ENCODE assay signal across 28 cellular contexts in genomic region chr13:79895416-79895815, GRCh38.
"Had no signal": no experiment of that assay in that cellular context is flagged by ENCODE, and none has a peak within 500 bp of the region (broad histone marks: within the 10 kb centered on the region; RNA-seq: fewer than 3 reads in every experiment).

No MANE protein-coding gene starts in this region.

- H3K4me3 ChIP-seq: stomach, suprapubic skin, testis, thoracic aorta, thyroid gland, tibial artery, tibial nerve, transverse colon, upper lobe of left lung, upper lobe of right lung, uterus, vagina had no signal

- DNase-seq: stimulated activated CD4-positive, alpha-beta T cell treated with anti-CD3 and anti-CD28 coated beads, Interleukin-2, amount 100 ng/mL, for 48 hours; stimulated activated CD4-positive, alpha-beta T cell treated with anti-CD3 and anti-CD28 coated beads, Interleukin-4, amount 100 ng/mL, for 1 hour; stimulated activated CD4-positive, alpha-beta T cell treated with anti-CD3 and anti-CD28 coated beads, Interleukin-4, amount 100 ng/mL, for 24 hours; stimulated activated CD4-positive, alpha-beta T cell treated with anti-CD3 and anti-CD28 coated beads, Interleukin-4, amount 100 ng/mL, for 4 hours; stimulated activated CD8-positive, alpha-beta memory T cell treated with anti-CD3 and anti-CD28 coated beads, Interleukin-4, amount 100 ng/mL, for 48 hours; stimulated activated naive B cell treated with anti-CD40 and anti-IgM and Interleukin-4, amounts not matched to agents 10 μg/mL and 1 μg/mL and 100 μg/mL, for 72 hours; stimulated activated naive CD4-positive, alpha-beta T cell; stimulated activated naive CD4-positive, alpha-beta T cell treated with Interleukin-2 at 50 U/mL for 16 hours; stimulated activated naive CD8-positive, alpha-beta T cell treated with anti-CD3 and anti-CD28 coated beads, Interleukin-15, amount 100 ng/mL, for 72 hours; stimulated activated naive CD8-positive, alpha-beta T cell treated with anti-CD3 and anti-CD28 coated beads, Interleukin-15, Interleukin-2, amounts not matched to agents 100 U/mL and 50 U/mL, for 24 hours; stomach; substantia nigra; testis; thyroid gland; tibial artery; transverse colon; trophoblast cell; upper lobe of left lung; upper lobe of right lung; uterus had no signal

- H3K4me1 ChIP-seq: stomach, suprapubic skin, testis, thyroid gland, tibial artery, tibial nerve, transverse colon, upper lobe of left lung, upper lobe of right lung, uterus, vagina had no signal

- H3K27ac ChIP-seq: stomach, suprapubic skin, testis, thoracic aorta, thyroid gland, tibial artery, tibial nerve, transverse colon, upper lobe of left lung, upper lobe of right lung, uterus, vagina had no signal

- H3K36me3 ChIP-seq: stomach, suprapubic skin, thoracic aorta, thyroid gland, tibial artery, tibial nerve, transverse colon, upper lobe of left lung, upper lobe of right lung, uterus, vagina had no signal

- H3K9me3 ChIP-seq: stomach, suprapubic skin, testis, thoracic aorta, thyroid gland, tibial artery, tibial nerve, transverse colon, upper lobe of left lung, upper lobe of right lung, uterus, vagina had no signal

- H3K4me3 Mint-ChIP-seq: stimulated activated effector memory CD8-positive, alpha-beta T cell treated with anti-CD3 and anti-CD28 coated beads, Interleukin-12 subunit alpha, Interleukin-12 subunit beta, amount 100 ng/mL, for 72 hours; stimulated activated memory B cell treated with anti-CD40 and anti-IgM and Interleukin-4, amounts not matched to agents 10 μg/mL and 1 μg/mL and 100 μg/mL, for 72 hours; stimulated activated naive B cell treated with anti-CD40 and anti-IgM and Interleukin-4, amounts not matched to agents 10 μg/mL and 1 μg/mL and 100 μg/mL, for 72 hours; stimulated activated naive CD8-positive, alpha-beta T cell treated with anti-CD3 and anti-CD28 coated beads, Interleukin-15, amount 100 ng/mL, for 72 hours; stimulated activated naive CD8-positive, alpha-beta T cell treated with anti-CD3 and anti-CD28 coated beads, Interleukin-15, Interleukin-2, amounts not matched to agents 100 ng/mL and 50 ng/mL, for 24 hours; type B pancreatic cell had no signal

- H3K9me3 Mint-ChIP-seq: stimulated activated effector memory CD8-positive, alpha-beta T cell treated with anti-CD3 and anti-CD28 coated beads, Interleukin-12 subunit alpha, Interleukin-12 subunit beta, amount 100 ng/mL, for 72 hours; stimulated activated naive CD8-positive, alpha-beta T cell treated with anti-CD3 and anti-CD28 coated beads, Interleukin-15, Interleukin-2, amounts not matched to agents 100 ng/mL and 50 ng/mL, for 24 hours; type B pancreatic cell had no signal

- H3K27me3 ChIP-seq: stomach, suprapubic skin, testis, thyroid gland, tibial artery, tibial nerve, transverse colon, upper lobe of left lung, upper lobe of right lung, uterus, vagina had no signal

- H3K27me3 Mint-ChIP-seq: stimulated activated memory B cell treated with anti-CD40 and anti-IgM and Interleukin-4, amounts not matched to agents 10 μg/mL and 1 μg/mL and 100 μg/mL, for 72 hours; stimulated activated naive B cell treated with anti-CD40 and anti-IgM and Interleukin-4, amounts not matched to agents 10 μg/mL and 1 μg/mL and 100 μg/mL, for 72 hours; stimulated activated naive CD8-positive, alpha-beta T cell treated with anti-CD3 and anti-CD28 coated beads, Interleukin-15, amount 100 ng/mL, for 72 hours; stimulated activated naive CD8-positive, alpha-beta T cell treated with anti-CD3 and anti-CD28 coated beads, Interleukin-15, Interleukin-2, amounts not matched to agents 100 ng/mL and 50 ng/mL, for 24 hours; type B pancreatic cell had no signal

- H3K36me3 Mint-ChIP-seq: stimulated activated effector memory CD8-positive, alpha-beta T cell treated with anti-CD3 and anti-CD28 coated beads, Interleukin-12 subunit alpha, Interleukin-12 subunit beta, amount 100 ng/mL, for 72 hours; stimulated activated memory B cell treated with anti-CD40 and anti-IgM and Interleukin-4, amounts not matched to agents 10 μg/mL and 1 μg/mL and 100 μg/mL, for 72 hours; stimulated activated naive B cell treated with anti-CD40 and anti-IgM and Interleukin-4, amounts not matched to agents 10 μg/mL and 1 μg/mL and 100 μg/mL, for 72 hours; type B pancreatic cell had no signal

- H3K27ac Mint-ChIP-seq: stimulated activated effector memory CD8-positive, alpha-beta T cell treated with anti-CD3 and anti-CD28 coated beads, Interleukin-12 subunit alpha, Interleukin-12 subunit beta, amount 100 ng/mL, for 72 hours; stimulated activated memory B cell treated with anti-CD40 and anti-IgM and Interleukin-4, amounts not matched to agents 10 μg/mL and 1 μg/mL and 100 μg/mL, for 72 hours; stimulated activated naive B cell treated with anti-CD40 and anti-IgM and Interleukin-4, amounts not matched to agents 10 μg/mL and 1 μg/mL and 100 μg/mL, for 72 hours; stimulated activated naive CD8-positive, alpha-beta T cell treated with anti-CD3 and anti-CD28 coated beads, Interleukin-15, amount 100 ng/mL, for 72 hours; stimulated activated naive CD8-positive, alpha-beta T cell treated with anti-CD3 and anti-CD28 coated beads, Interleukin-15, Interleukin-2, amounts not matched to agents 100 ng/mL and 50 ng/mL, for 24 hours; type B pancreatic cell had no signal

- H3K4me1 Mint-ChIP-seq: stimulated activated effector memory CD8-positive, alpha-beta T cell treated with anti-CD3 and anti-CD28 coated beads, Interleukin-12 subunit alpha, Interleukin-12 subunit beta, amount 100 ng/mL, for 72 hours; stimulated activated memory B cell treated with anti-CD40 and anti-IgM and Interleukin-4, amounts not matched to agents 10 μg/mL and 1 μg/mL and 100 μg/mL, for 72 hours; stimulated activated naive CD8-positive, alpha-beta T cell treated with anti-CD3 and anti-CD28 coated beads, Interleukin-15, amount 100 ng/mL, for 72 hours had no signal
